ENCODE assay signal across 10 cellular contexts in genomic region chrX:1026263-1027015, GRCh38.
DNase-seq lines count a peak whose midpoint lies in the region; ATAC-seq and TF ChIP-seq lines count a peak whose summit lies in the region.
"Had no signal": no experiment of that assay in that cellular context is flagged by ENCODE, and none has a peak within 500 bp of the region (broad histone marks: within the 10 kb centered on the region; RNA-seq: fewer than 3 reads in every experiment).

No MANE protein-coding gene starts in this region.

- ATAC-seq in GM18861 (IDR thresholded peaks at IDR 0.05; ENCODE audit: unreplicated experiment), result peak; percentile 79
- ATAC-seq in HG02759 (IDR thresholded peaks at IDR 0.05; ENCODE audit: unreplicated experiment), result peak; percentile 61
- ATAC-seq in naive thymus-derived CD8-positive, alpha-beta T cell, result peak; percentile 47 to 90
- no peak for ATAC-seq in HG03565 (IDR thresholded peaks at IDR 0.05; ENCODE audit: unreplicated experiment)

- POLR2A ChIA-PET in naive thymus-derived CD8-positive, alpha-beta T cell (lab: Charles Lee), result no interaction called here
- POLR2A ChIA-PET in RWPE1 (lab: Yijun Ruan, JAX; ENCODE audit: low non-redundant PET), result no interaction called here

- TF ChIP-seq CTCF in RWPE1 (conservative IDR thresholded peaks at IDR 0.05; ENCODE audit: low read depth), result no peak

- H3K27ac Mint-ChIP-seq in naive thymus-derived CD8-positive, alpha-beta T cell, result peak overlapping the region in 9 of 10 donors; percentile 6 to 98 (median 78)
- H3K27ac Mint-ChIP-seq: nephron had no signal

- peak; percentile 82 for DNase-seq in NOMO-1 treated with DMSO at 0.1 percent for 48 hours (lab: John Stamatoyannopoulos, UW; ENCODE audit: unreplicated experiment)
- peak in 5 of 10 donors; percentile 17 to 68 (median 34) for DNase-seq in naive thymus-derived CD8-positive, alpha-beta T cell
- DNase-seq in amygdala (lab: John Stamatoyannopoulos, UW), result no peak
- DNase-seq in RWPE1 (ENCODE audit: low spot score), result no peak
- DNase-seq: cortex of kidney had no signal

- peak overlapping the region; percentile 48 to 94 (median 81) for H3K4me3 Mint-ChIP-seq in naive thymus-derived CD8-positive, alpha-beta T cell
- H3K4me3 Mint-ChIP-seq: nephron had no signal

- H3K4me1 Mint-ChIP-seq in naive thymus-derived CD8-positive, alpha-beta T cell, result peaks cover 14 to 32% (median 20%) of the 10 kb centered on the region in 4 donors

- CTCF ChIA-PET in RWPE1 (lab: Yijun Ruan, JAX), result no interaction called here

- H3K9me3 Mint-ChIP-seq in naive thymus-derived CD8-positive, alpha-beta T cell, result peaks cover 0 to 4% (median 0%) of the 10 kb centered on the region in 9 donors

- H3K36me3 Mint-ChIP-seq in naive thymus-derived CD8-positive, alpha-beta T cell, result peaks cover 0 to 2% (median 0%) of the 10 kb centered on the region in 3 donors

- H3K27ac ChIP-seq in RWPE1, result no peak overlapping the region
- H3K27ac ChIP-seq: tibial nerve had no signal

- peaks cover 0 to 9% (median 0%) of the 10 kb centered on the region in 5 donors for H3K27me3 Mint-ChIP-seq in naive thymus-derived CD8-positive, alpha-beta T cell
